ENCODE assay signal across 8 cellular contexts in the genomic region with DNA sequence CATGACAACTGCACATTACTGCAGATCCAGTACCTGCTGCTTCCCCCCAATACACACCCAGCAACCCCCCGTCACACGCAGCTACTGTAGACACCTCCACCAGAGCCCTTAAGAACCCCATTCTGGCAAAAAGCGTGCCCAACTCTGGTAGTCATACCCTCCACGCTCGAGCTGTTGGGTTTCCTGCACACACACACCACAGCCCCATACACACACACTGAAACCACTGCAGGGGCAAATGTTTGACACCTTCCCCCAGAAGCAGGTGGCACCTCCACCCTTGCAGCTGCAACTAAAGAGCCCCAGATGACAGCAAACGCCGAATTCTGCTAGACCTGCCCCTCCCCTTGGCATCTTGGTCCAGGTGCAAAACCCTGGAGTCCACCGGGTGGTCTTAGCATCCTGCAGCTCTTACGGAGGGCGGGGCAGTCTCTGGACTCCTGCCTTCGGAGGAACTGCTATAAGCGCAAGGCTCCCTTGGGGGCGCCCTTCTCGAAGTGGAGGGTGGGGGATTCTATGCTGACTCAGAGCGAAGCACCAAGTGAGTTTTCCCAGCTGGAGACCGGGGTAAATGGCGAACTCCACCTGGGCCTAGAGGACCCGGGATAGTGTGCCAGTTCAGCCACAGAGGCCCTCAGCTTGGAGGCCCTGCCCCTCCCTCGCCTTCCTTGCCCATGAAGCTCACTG. TPM values are rescaled to one million over a fixed set of nuclear protein-coding genes. Genes with fewer than 3 reads are reported as not detected.
A peak's percentile ranks its signal among the peaks of the same experiment; 100 is the strongest.
DNase-seq lines count a peak whose midpoint lies in the region; ATAC-seq and TF ChIP-seq lines count a peak whose summit lies in the region.
"Had no signal": no experiment of that assay in that cellular context is flagged by ENCODE, and none has a peak within 500 bp of the region (broad histone marks: within the 10 kb centered on the region; RNA-seq: fewer than 3 reads in every experiment).

No MANE protein-coding gene starts in this region.

- no peaks in the 10 kb centered on the region for H3K9me3 Mint-ChIP-seq in activated naive CD8-positive, alpha-beta T cell (ENCODE audit: low read depth)
- H3K9me3 Mint-ChIP-seq in natural killer cell = no peaks in the 10 kb centered on the region

- H3K27me3 Mint-ChIP-seq in activated naive CD8-positive, alpha-beta T cell = peaks cover 7% of the 10 kb centered on the region
- H3K27me3 Mint-ChIP-seq in natural killer cell (ENCODE audit: low read depth in 2 of 2) = peaks cover 8 to 9% of the 10 kb centered on the region in 2 donors

- peak overlapping the region; percentile 83 for H3K4me3 ChIP-seq in DOHH2 (ENCODE audit: low read length)

- H3K36me3 ChIP-seq in DOHH2 (ENCODE audit: control insufficient read depth, low read length) = no peaks in the 10 kb centered on the region
- H3K36me3 ChIP-seq: adrenal gland had no signal

- no peaks in the 10 kb centered on the region for H3K9me2 ChIP-seq in DOHH2 (replicated peaks; ENCODE audit: control insufficient read depth, low read length)

- no peaks in the 10 kb centered on the region for H3K9me3 ChIP-seq in DOHH2 (ENCODE audit: control insufficient read depth, insufficient read depth, low read length)
- H3K9me3 ChIP-seq: adrenal gland had no signal

- no peaks in the 10 kb centered on the region for H3K36me3 Mint-ChIP-seq in activated naive CD8-positive, alpha-beta T cell
- no peaks in the 10 kb centered on the region for H3K36me3 Mint-ChIP-seq in natural killer cell

- CTCF ChIA-PET in HEK293T (lab: Yijun Ruan, JAX) = interaction anchor here (0.6 to 1.9 kb wide), 17 partner anchors 9 to 267 kb away, joined by 3 to 8 read pairs (median 4); a partner anchor contains a TSS

- peak overlapping the region; percentile 80 for H3K4me2 ChIP-seq in DOHH2 (ENCODE audit: low read length)

- DNase-seq in HEK293T (ENCODE audit: extremely low spot score) (peak; percentile 81), natural killer cell (peak; percentile 23), globus pallidus (ENCODE audit: low spot score) (no peak), CD1c-positive myeloid dendritic cell (ENCODE audit: extremely low spot score) (no peak)
- DNase-seq: adrenal gland had no signal

- peaks cover 25% of the 10 kb centered on the region for H3K79me2 ChIP-seq in DOHH2 (ENCODE audit: control insufficient read depth, low read length)

- H3K4me1 Mint-ChIP-seq in activated naive CD8-positive, alpha-beta T cell (ENCODE audit: low read depth) = peaks cover 18% of the 10 kb centered on the region
- H3K4me1 Mint-ChIP-seq in natural killer cell = peaks cover 9 to 28% of the 10 kb centered on the region in 2 donors

- peaks cover 12% of the 10 kb centered on the region; the same call in 1 of the 2 replicates for H3F3A ChIP-seq in DOHH2 (ENCODE audit: control insufficient read depth, insufficient read depth)

- peak overlapping the region; percentile 70 for H3K4me3 Mint-ChIP-seq in activated naive CD8-positive, alpha-beta T cell
- peak overlapping the region; percentile 89 for H3K4me3 Mint-ChIP-seq in natural killer cell

- no peaks in the 10 kb centered on the region for H3K27me3 ChIP-seq in DOHH2 (ENCODE audit: control insufficient read depth, low read length)

- intact Hi-C loops in natural killer cell (cut with micrococcal nuclease) = loop anchor here (5.0 kb wide), 2 partner anchors 176 to 261 kb away; a partner anchor contains a TSS

- H4K20me1 ChIP-seq in DOHH2 (ENCODE audit: control insufficient read depth, insufficient read depth, low read depth, low read length) = no peaks in the 10 kb centered on the region

- H3K27ac ChIP-seq in DOHH2 (ENCODE audit: low read depth, low read length) = peak overlapping the region; percentile 41
- H3K27ac ChIP-seq: adrenal gland had no signal

- POLR2A ChIA-PET in HEK293T (lab: Yijun Ruan, JAX) = interaction anchor here (0.8 to 1.0 kb wide), 3 partner anchors 13 to 178 kb away, joined by 3 to 4 read pairs (median 4); no protein-coding TSS in a partner anchor

- TF ChIP-seq CTCF in DOHH2 (IDR thresholded peaks at IDR 0.05; ENCODE audit: low read depth, low read length, poor library complexity, severe bottlenecking) = peak; percentile 69
- no peak for TF ChIP-seq CTCF in natural killer cell (IDR thresholded peaks at IDR 0.05)

- peak; percentile 46 to 65 (median 58) for ATAC-seq in natural killer cell
- no peak for ATAC-seq in HG03565 (IDR thresholded peaks at IDR 0.05; ENCODE audit: unreplicated experiment)

- H3K27ac Mint-ChIP-seq in activated naive CD8-positive, alpha-beta T cell = no peak overlapping the region
- peak overlapping the region; percentile 43 to 81 for H3K27ac Mint-ChIP-seq in natural killer cell

- peaks cover 64% of the 10 kb centered on the region for H3K4me1 ChIP-seq in DOHH2 (ENCODE audit: control insufficient read depth, low read length)
- H3K4me1 ChIP-seq: adrenal gland had no signal

TF ChIP-seq in HEK293T, 16 proteins besides CTCF, POLR2A, EP300 and RAD21:
- TF ChIP-seq CTBP1 (IDR thresholded peaks at IDR 0.05; ENCODE audit: borderline replicate concordance) = no peak

RNA-seq across cellular contexts. Expression of a gene that starts 1.5 kb away (rescaled TPM):
- 10 to 100 TPM in 1 of 3 donors, 1 to 10 TPM in 2; 6.0 to 12.4 (median 8.2) TPM for total RNA-seq in natural killer cell

Comparison
In these comparisons a context has a peak if more than half of its experiments do, and no peak if none do; other contexts are left out.
1. DNase-seq: peak in HEK293T (single experiment) and natural killer cell (single experiment); none in globus pallidus (single experiment) and CD1c-positive myeloid dendritic cell (single experiment).